In genomic region chr17:39212841-39213480, GRCh38 we compare ENCODE assay signal across 19 cellular contexts. TPM values are rescaled to one million over a fixed set of nuclear protein-coding genes. Genes with fewer than 3 reads are reported as not detected.
DNase-seq lines count a peak whose midpoint lies in the region; ATAC-seq and TF ChIP-seq lines count a peak whose summit lies in the region.
"Had no signal": no experiment of that assay in that cellular context is flagged by ENCODE, and none has a peak within 500 bp of the region (broad histone marks: within the 10 kb centered on the region; RNA-seq: fewer than 3 reads in every experiment).

No MANE protein-coding gene starts in this region.

- H3K9me3 ChIP-seq in thyroid gland: no peaks in the 10 kb centered on the region

- CTCF ChIA-PET in activated CD4-positive, alpha-beta memory T cell treated with anti-CD3 and anti-CD28 coated beads for 36 hours (lab: Charles Lee): interaction anchor here (14.9 kb wide), 1 partner anchor 27 kb away, joined by 580 read pairs; no protein-coding TSS in a partner anchor
- CTCF ChIA-PET in activated CD4-positive, alpha-beta memory T cell treated with anti-CD3 and anti-CD28 coated beads, Interleukin-2, amount 10 ng/mL, durations not matched to agents 7 days and 5 days (lab: Charles Lee): interaction anchor here (0.7 to 1.3 kb wide), 2 partner anchors 32 to 41 kb away, joined by 3 to 5 read pairs; no protein-coding TSS in a partner anchor

- H3K27me3 Mint-ChIP-seq in activated CD4-positive, alpha-beta memory T cell treated with anti-CD3 and anti-CD28 coated beads for 36 hours: peaks cover 12% of the 10 kb centered on the region
- peaks cover 35% of the 10 kb centered on the region for H3K27me3 Mint-ChIP-seq in activated CD4-positive, alpha-beta memory T cell treated with anti-CD3 and anti-CD28 coated beads, Interleukin-2, amount 10 ng/mL, durations not matched to agents 7 days and 5 days

- no peaks in the 10 kb centered on the region for H3K9me3 Mint-ChIP-seq in activated CD4-positive, alpha-beta memory T cell treated with anti-CD3 and anti-CD28 coated beads for 36 hours
- H3K9me3 Mint-ChIP-seq in activated CD4-positive, alpha-beta memory T cell treated with anti-CD3 and anti-CD28 coated beads, Interleukin-2, amount 10 ng/mL, durations not matched to agents 7 days and 5 days: no peaks in the 10 kb centered on the region
- H3K9me3 Mint-ChIP-seq: immature natural killer cell, type B pancreatic cell had no signal

- H3K36me3 Mint-ChIP-seq in activated CD4-positive, alpha-beta memory T cell treated with anti-CD3 and anti-CD28 coated beads for 36 hours: no peaks in the 10 kb centered on the region
- H3K36me3 Mint-ChIP-seq in activated CD4-positive, alpha-beta memory T cell treated with anti-CD3 and anti-CD28 coated beads, Interleukin-2, amount 10 ng/mL, durations not matched to agents 7 days and 5 days (ENCODE audit: low read depth): no peaks in the 10 kb centered on the region
- H3K36me3 Mint-ChIP-seq: immature natural killer cell, type B pancreatic cell had no signal

- no peak for TF ChIP-seq POLR2A in thyroid gland (IDR thresholded peaks at IDR 0.05)

- no peaks in the 10 kb centered on the region for H3K36me3 ChIP-seq in thyroid gland

- WGBS in thyroid gland, 2 donors: 33% methylated on average over 13 to 15 of the region's 16 CpGs

- intact Hi-C loops in activated CD4-positive, alpha-beta memory T cell treated with anti-CD3 and anti-CD28 coated beads for 36 hours (cut with micrococcal nuclease): no loop called here
- intact Hi-C loops in thyroid gland (cut with DNase I) (no loop called here), sciatic nerve (cut with DNase I) (no loop called here)

- no peak for TF ChIP-seq CTCF in thyroid gland (IDR thresholded peaks at IDR 0.05)

- POLR2A ChIA-PET in activated CD4-positive, alpha-beta memory T cell treated with anti-CD3 and anti-CD28 coated beads for 36 hours (lab: Charles Lee): no interaction called here
- POLR2A ChIA-PET in activated CD4-positive, alpha-beta memory T cell treated with anti-CD3 and anti-CD28 coated beads, Interleukin-2, amount 10 ng/mL, durations not matched to agents 7 days and 5 days (lab: Charles Lee): no interaction called here

- no peaks in the 10 kb centered on the region for H3K27me3 ChIP-seq in thyroid gland

- peak; percentile 40 for ATAC-seq in esophagus mucosa
- no peak for ATAC-seq in sciatic nerve
- ATAC-seq in stimulated activated naive CD8-positive, alpha-beta T cell treated with anti-CD3 and anti-CD28 coated beads, Interleukin-15, Interleukin-2, amounts not matched to agents 100 U/mL and 50 U/mL, for 24 hours: no peak

- H3K4me1 Mint-ChIP-seq in activated CD4-positive, alpha-beta memory T cell treated with anti-CD3 and anti-CD28 coated beads for 36 hours (ENCODE audit: low read depth): peaks cover 19% of the 10 kb centered on the region
- peaks cover 10% of the 10 kb centered on the region for H3K4me1 Mint-ChIP-seq in activated CD4-positive, alpha-beta memory T cell treated with anti-CD3 and anti-CD28 coated beads, Interleukin-2, amount 10 ng/mL, durations not matched to agents 7 days and 5 days

- peaks cover 29 to 43% of the 10 kb centered on the region in 2 donors for H3K4me1 ChIP-seq in thyroid gland

- H3K27ac Mint-ChIP-seq in activated CD4-positive, alpha-beta memory T cell treated with anti-CD3 and anti-CD28 coated beads for 36 hours: peak overlapping the region; percentile 18
- no peak overlapping the region for H3K27ac Mint-ChIP-seq in activated CD4-positive, alpha-beta memory T cell treated with anti-CD3 and anti-CD28 coated beads, Interleukin-2, amount 10 ng/mL, durations not matched to agents 7 days and 5 days
- H3K27ac Mint-ChIP-seq: immature natural killer cell, type B pancreatic cell had no signal

- no peak overlapping the region for H3K4me3 ChIP-seq in thyroid gland (replicated peaks in 1 of 3)
- H3K4me3 ChIP-seq: coronary artery had no signal

- no peak overlapping the region for H3K4me3 Mint-ChIP-seq in activated CD4-positive, alpha-beta memory T cell treated with anti-CD3 and anti-CD28 coated beads for 36 hours
- no peak overlapping the region for H3K4me3 Mint-ChIP-seq in activated CD4-positive, alpha-beta memory T cell treated with anti-CD3 and anti-CD28 coated beads, Interleukin-2, amount 10 ng/mL, durations not matched to agents 7 days and 5 days
- H3K4me3 Mint-ChIP-seq: immature natural killer cell, type B pancreatic cell had no signal

- peak overlapping the region in 1 of 3 donors; percentile 47 for H3K27ac ChIP-seq in thyroid gland
- H3K27ac ChIP-seq: epithelial cell of prostate had no signal

- DNase-seq in activated CD4-positive, alpha-beta memory T cell treated with anti-CD3 and anti-CD28 coated beads for 36 hours: no peak
- no peak for DNase-seq in activated CD4-positive, alpha-beta memory T cell treated with anti-CD3 and anti-CD28 coated beads, Interleukin-2, amount 10 ng/mL, durations not matched to agents 7 days and 5 days
- DNase-seq in NCI-H69 (lab: John Stamatoyannopoulos, UW): peak; percentile 43
- peak; percentile 88 to 90 for DNase-seq in thyroid gland
- DNase-seq in sciatic nerve (ENCODE audit: low spot score): no peak
- DNase-seq in stimulated activated naive CD8-positive, alpha-beta T cell treated with anti-CD3 and anti-CD28 coated beads, Interleukin-15, Interleukin-2, amounts not matched to agents 100 U/mL and 50 U/mL, for 24 hours: no peak
- DNase-seq in activated T-cell treated with anti-CD3 and anti-CD28 coated beads for 4 hours: no peak
- DNase-seq: amniotic stem cell; GDM1; immature natural killer cell; NCI-H446 treated with DMSO at 0.1 percent for 48 hours; stimulated activated CD4-positive, alpha-beta T cell treated with anti-CD3 and anti-CD28 coated beads, Interleukin-4, amount 100 ng/mL, for 24 hours had no signal

RNA-seq across cellular contexts. Expression of gene STAC2, which starts 12.8 kb away (rescaled TPM):
- total RNA-seq in activated CD4-positive, alpha-beta memory T cell treated with anti-CD3 and anti-CD28 coated beads for 36 hours: not detected
- not detected for total RNA-seq in activated CD4-positive, alpha-beta memory T cell treated with anti-CD3 and anti-CD28 coated beads, Interleukin-2, amount 10 ng/mL, durations not matched to agents 7 days and 5 days
- total RNA-seq in esophagus mucosa (0.60 TPM), thyroid gland (not detected), sciatic nerve (0.49 TPM)
- total RNA-seq: glomerular endothelial cell, mononuclear cell, skeletal muscle tissue had no signal

RNA-seq across cellular contexts. Expression of gene RPL19, which starts 12.9 kb away (rescaled TPM):
- 1,000 to 10,000 TPM; 2,624 to 2,689 TPM for total RNA-seq in activated CD4-positive, alpha-beta memory T cell treated with anti-CD3 and anti-CD28 coated beads for 36 hours
- 1,000 to 10,000 TPM; 1,724 to 1,761 TPM for total RNA-seq in activated CD4-positive, alpha-beta memory T cell treated with anti-CD3 and anti-CD28 coated beads, Interleukin-2, amount 10 ng/mL, durations not matched to agents 7 days and 5 days
- total RNA-seq in esophagus mucosa (1,581 TPM), thyroid gland (1,000 to 10,000 TPM; 2,008 to 3,549 (median 2,319) TPM), sciatic nerve (1,170 TPM)

RNA-seq across cellular contexts. Expression of gene CACNB1, which starts 15.5 kb away (rescaled TPM):
- total RNA-seq in activated CD4-positive, alpha-beta memory T cell treated with anti-CD3 and anti-CD28 coated beads for 36 hours: 10 to 100 TPM; 13.6 to 14.1 TPM
- total RNA-seq in activated CD4-positive, alpha-beta memory T cell treated with anti-CD3 and anti-CD28 coated beads, Interleukin-2, amount 10 ng/mL, durations not matched to agents 7 days and 5 days: 10 to 100 TPM; 19.5 to 24.0 TPM
- 2.0 TPM for total RNA-seq in esophagus mucosa
- 10 to 100 TPM in 1 of 4 donors, 1 to 10 TPM in 3; 5.8 to 10.1 (median 7.8) TPM for total RNA-seq in thyroid gland
- 16.9 TPM for total RNA-seq in sciatic nerve

RNA-seq across cellular contexts. Expression of gene ARL5C, which starts 47.0 kb away (rescaled TPM):
- total RNA-seq in activated CD4-positive, alpha-beta memory T cell treated with anti-CD3 and anti-CD28 coated beads for 36 hours: not detected
- total RNA-seq in activated CD4-positive, alpha-beta memory T cell treated with anti-CD3 and anti-CD28 coated beads, Interleukin-2, amount 10 ng/mL, durations not matched to agents 7 days and 5 days: under 1 TPM in 1 of 2 experiments, not detected in 1; 0.15 TPM
- total RNA-seq in esophagus mucosa: not detected
- not detected for total RNA-seq in thyroid gland
- not detected for total RNA-seq in sciatic nerve
- total RNA-seq: glomerular endothelial cell, mononuclear cell had no signal

Comparison
In these comparisons a context has a peak if more than half of its experiments do, and no peak if none do; other contexts are left out.
1. DNase-seq: peak in NCI-H69 (single experiment) and thyroid gland (2 of 2); none in activated CD4-positive, alpha-beta memory T cell treated with anti-CD3 and anti-CD28 coated beads for 36 hours (single experiment), activated CD4-positive, alpha-beta memory T cell treated with anti-CD3 and anti-CD28 coated beads, Interleukin-2, amount 10 ng/mL, durations not matched to agents 7 days and 5 days (single experiment), sciatic nerve (single experiment), stimulated activated naive CD8-positive, alpha-beta T cell treated with anti-CD3 and anti-CD28 coated beads, Interleukin-15, Interleukin-2, amounts not matched to agents 100 U/mL and 50 U/mL, for 24 hours (single experiment) and activated T-cell treated with anti-CD3 and anti-CD28 coated beads for 4 hours (single experiment).